ENCODE assay signal across 17 cellular contexts in the genomic region with DNA sequence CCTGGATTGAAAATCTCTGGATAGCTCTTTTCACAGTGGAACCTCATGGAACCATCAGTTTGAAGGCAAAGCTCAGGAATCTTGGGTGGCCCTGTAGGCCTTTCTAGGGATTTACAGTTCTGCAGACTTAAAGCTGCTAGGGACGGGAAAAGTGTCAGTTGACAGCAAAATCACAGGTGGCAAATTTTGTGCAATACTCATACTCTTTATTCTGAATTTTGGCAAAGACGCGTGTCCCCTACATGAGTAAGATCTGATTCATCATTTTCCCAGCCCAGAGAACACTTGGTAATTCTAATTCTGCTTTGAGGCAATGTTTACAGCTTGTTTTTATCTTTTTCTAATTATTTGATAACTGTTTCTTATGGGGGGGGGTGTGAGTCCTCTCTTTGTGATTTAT. TPM values are rescaled to one million over a fixed set of nuclear protein-coding genes. Genes with fewer than 3 reads are reported as not detected.
DNase-seq lines count a peak whose midpoint lies in the region; ATAC-seq, FAIRE-seq and TF ChIP-seq lines count a peak whose summit lies in the region.
"Had no signal": no experiment of that assay in that cellular context is flagged by ENCODE, and none has a peak within 500 bp of the region (broad histone marks: within the 10 kb centered on the region; RNA-seq: fewer than 3 reads in every experiment).

No MANE protein-coding gene starts in this region.

- no peak for FAIRE-seq in bronchial epithelial cell (lab: Jason Lieb, UNC)

- peaks cover 3% of the 10 kb centered on the region; the same call in 1 of the 2 replicates for H3K9me3 ChIP-seq in AG04450 (ENCODE audit: control insufficient read depth, insufficient read depth, low read length)
- H3K9me3 ChIP-seq: BE2C, lower lobe of right lung, neutrophil had no signal

- H3K36me3 ChIP-seq in bronchial epithelial cell (ENCODE audit: control insufficient read depth, insufficient read depth, low read length): no peaks in the 10 kb centered on the region
- H3K36me3 ChIP-seq: BE2C, lower lobe of right lung, neutrophil had no signal

- POLR2A ChIA-PET in AG04450 (lab: Yijun Ruan, JAX): interaction anchor here (0.6 to 1.7 kb wide), 8 partner anchors 10 to 92 kb away, joined by 3 to 11 read pairs (median 4); no protein-coding TSS in a partner anchor

- CTCF ChIA-PET in AG04450 (lab: Charles Lee): interaction anchor here (1.0 to 3.9 kb wide), 4 partner anchors 9 to 147 kb away, joined by 4 to 22 read pairs (median 12); no protein-coding TSS in a partner anchor

- H3K27ac ChIP-seq in AG04450 (ENCODE audit: low read depth, low read length): peak overlapping the region; percentile 43
- H3K27ac ChIP-seq: lower lobe of right lung, neutrophil had no signal

- peak; percentile 36 for DNase-seq in AG04450 (ENCODE audit: low read depth, low spot score)
- peak; percentile 10 for DNase-seq in NCI-H446 treated with DMSO at 0.1 percent for 48 hours (lab: John Stamatoyannopoulos, UW)
- DNase-seq in bronchial epithelial cell (ENCODE audit: low read depth): peak; percentile 73
- DNase-seq in kidney tubule cell (ENCODE audit: low spot score): peak; percentile 41
- DNase-seq in NCI-H2171 (lab: John Stamatoyannopoulos, UW): no peak
- no peak for DNase-seq in NCI-H1694 (lab: John Stamatoyannopoulos, UW)
- DNase-seq: activated B cell treated with CpG ODN at 0.5 μM for 24 hours; activated naive CD8-positive, alpha-beta T cell treated with anti-CD3 and anti-CD28 coated beads, Interleukin-2, amount 10 ng/mL, durations not matched to agents 7 days and 5 days; BE2C; effector memory CD4-positive, alpha-beta T cell; lower lobe of right lung; NCI-H1092; NCI-H526; SHP77 treated with DMSO at 0.1 percent for 48 hours had no signal

- H3K4me3 ChIP-seq in AG04450 (ENCODE audit: low read depth, low read length): peak overlapping the region; percentile 52
- H3K4me3 ChIP-seq in bronchial epithelial cell (ENCODE audit: low read depth, low read length): no peak overlapping the region
- H3K4me3 ChIP-seq: lower lobe of right lung had no signal

- H3K27me3 ChIP-seq in AG04450 (ENCODE audit: control insufficient read depth, insufficient read depth, low read length): no peaks in the 10 kb centered on the region
- H3K27me3 ChIP-seq in bronchial epithelial cell (ENCODE audit: control insufficient read depth, insufficient read depth, low read length): no peaks in the 10 kb centered on the region
- H3K27me3 ChIP-seq: BE2C, neutrophil had no signal

- peak; percentile 28; the same call in 1 of the 2 replicates for TF ChIP-seq CTCF in AG04450 (IDR thresholded peaks at IDR 0.05; ENCODE audit: low read depth, low read length)
- TF ChIP-seq CTCF in bronchial epithelial cell (IDR thresholded peaks at IDR 0.05; ENCODE audit: insufficient read depth, low read length, severe bottlenecking): no peak

- no peak for ATAC-seq in HG03039 (IDR thresholded peaks at IDR 0.05; ENCODE audit: unreplicated experiment)
- ATAC-seq in GM21529 (IDR thresholded peaks at IDR 0.05; ENCODE audit: unreplicated experiment): no peak
- ATAC-seq: lower lobe of right lung had no signal

RNA-seq across cellular contexts. Expression of a gene that starts 3.6 kb away (rescaled TPM):
- 813 and 964 TPM in 2 replicates for polyA plus RNA-seq in AG04450 (2011; rRNA removed)
- 234 and 241 TPM in 2 replicates for polyA minus RNA-seq in AG04450 (2011; rRNA and poly(A)+ RNA removed)
- total RNA-seq in bronchial epithelial cell: 0.26 and 0.38 TPM in 2 replicates
- total RNA-seq: activated naive CD8-positive, alpha-beta T cell treated with anti-CD3 and anti-CD28 coated beads, Interleukin-2, amount 10 ng/mL, durations not matched to agents 7 days and 5 days had no signal

Comparison
In these comparisons a context has a peak if more than half of its experiments do, and no peak if none do; other contexts are left out.
1. DNase-seq: peak in AG04450 (single experiment), NCI-H446 treated with DMSO at 0.1 percent for 48 hours (single experiment), bronchial epithelial cell (single experiment) and kidney tubule cell (single experiment); none in NCI-H2171 (single experiment) and NCI-H1694 (single experiment).